ENCODE assay signal across 9 cellular contexts in genomic region chr14:21309238-21309636, GRCh38. TPM values are rescaled to one million over a fixed set of nuclear protein-coding genes. Genes with fewer than 3 reads are reported as not detected.
DNase-seq lines count a peak whose midpoint lies in the region; ATAC-seq, FAIRE-seq and TF ChIP-seq lines count a peak whose summit lies in the region.
"Had no signal": no experiment of that assay in that cellular context is flagged by ENCODE, and none has a peak within 500 bp of the region (broad histone marks: within the 10 kb centered on the region; RNA-seq: fewer than 3 reads in every experiment).

No MANE protein-coding gene starts in this region.

- no peaks in the 10 kb centered on the region for H4K20me1 ChIP-seq in astrocyte (ENCODE audit: insufficient read depth, low read length)

- H3K27me3 Mint-ChIP-seq in activated naive CD4-positive, alpha-beta T cell treated with anti-CD3 and anti-CD28 coated beads for 36 hours (ENCODE audit: low read depth): no peaks in the 10 kb centered on the region
- H3K27me3 Mint-ChIP-seq in astrocyte (ENCODE audit: low read depth, unreplicated experiment): peaks cover 13% of the 10 kb centered on the region

- no peaks in the 10 kb centered on the region for H3K36me3 ChIP-seq in astrocyte (ENCODE audit: insufficient read depth, low read length)
- H3K36me3 ChIP-seq in right lobe of liver: no peaks in the 10 kb centered on the region
- no peaks in the 10 kb centered on the region for H3K36me3 ChIP-seq in tibial nerve

- no peak overlapping the region for H3K27ac ChIP-seq in astrocyte (ENCODE audit: low read depth, low read length)
- peak overlapping the region; percentile 61 to 78 (median 77) for H3K27ac ChIP-seq in right lobe of liver
- H3K27ac ChIP-seq in tibial nerve: peak overlapping the region in 1 of 4 donors; percentile 32

- H3K27me3 ChIP-seq in astrocyte (ENCODE audit: insufficient read depth, low read length) (peaks cover 3% of the 10 kb centered on the region), right lobe of liver (no peaks in the 10 kb centered on the region), tibial nerve (peaks cover 0 to 5% of the 10 kb centered on the region in 2 donors)

- H3K36me3 Mint-ChIP-seq in activated naive CD4-positive, alpha-beta T cell treated with anti-CD3 and anti-CD28 coated beads for 36 hours (ENCODE audit: low read depth): no peaks in the 10 kb centered on the region
- H3K36me3 Mint-ChIP-seq in astrocyte (ENCODE audit: low read depth, unreplicated experiment): no peaks in the 10 kb centered on the region

- H3K9me3 Mint-ChIP-seq in activated naive CD4-positive, alpha-beta T cell treated with anti-CD3 and anti-CD28 coated beads for 36 hours: no peaks in the 10 kb centered on the region
- H3K9me3 Mint-ChIP-seq in astrocyte (ENCODE audit: unreplicated experiment): no peaks in the 10 kb centered on the region

- H3K27ac Mint-ChIP-seq in activated naive CD4-positive, alpha-beta T cell treated with anti-CD3 and anti-CD28 coated beads for 36 hours: peak overlapping the region; percentile 87
- H3K27ac Mint-ChIP-seq in astrocyte (ENCODE audit: unreplicated experiment): peak overlapping the region; percentile 87

- CTCF ChIA-PET in activated naive CD4-positive, alpha-beta T cell treated with anti-CD3 and anti-CD28 coated beads for 36 hours (lab: Charles Lee): interaction anchor here (1.0 to 1.2 kb wide), 2 partner anchors 33 to 44 kb away, joined by 3 read pairs; no protein-coding TSS in a partner anchor

- H3K4me1 ChIP-seq in astrocyte (ENCODE audit: insufficient read depth, low read length) (peaks cover 4% of the 10 kb centered on the region), right lobe of liver (peaks cover 0 to 16% (median 0%) of the 10 kb centered on the region in 4 donors), tibial nerve (no peaks in the 10 kb centered on the region)

- ATAC-seq in right lobe of liver: peak in 1 of 4 donors; percentile 1

- H3K79me2 ChIP-seq in astrocyte (ENCODE audit: insufficient read depth, low read length): no peaks in the 10 kb centered on the region

- peak overlapping the region; percentile 86 for H3K4me2 ChIP-seq in astrocyte (ENCODE audit: low read length)

- H2AFZ ChIP-seq in astrocyte (ENCODE audit: low read depth, low read length): peak overlapping the region; percentile 76

- peak overlapping the region; percentile 66 for H3K4me3 Mint-ChIP-seq in activated naive CD4-positive, alpha-beta T cell treated with anti-CD3 and anti-CD28 coated beads for 36 hours
- peak overlapping the region; percentile 86 for H3K4me3 Mint-ChIP-seq in astrocyte (ENCODE audit: unreplicated experiment)

- H3K4me1 Mint-ChIP-seq in activated naive CD4-positive, alpha-beta T cell treated with anti-CD3 and anti-CD28 coated beads for 36 hours (ENCODE audit: low read depth): peaks cover 23% of the 10 kb centered on the region
- no peaks in the 10 kb centered on the region for H3K4me1 Mint-ChIP-seq in astrocyte (ENCODE audit: low read depth, unreplicated experiment)

- DNase-seq in activated naive CD4-positive, alpha-beta T cell treated with anti-CD3 and anti-CD28 coated beads for 36 hours: no peak
- DNase-seq in activated naive CD4-positive, alpha-beta T cell treated with Interleukin-2 at 50 U/mL for 16 hours: no peak
- DNase-seq in astrocyte (ENCODE audit: low read depth): no peak
- no peak for DNase-seq in right lobe of liver
- DNase-seq in tibial nerve (ENCODE audit: low spot score in 2 of 2): no peak
- DNase-seq in globus pallidus (ENCODE audit: low spot score): no peak
- no peak for DNase-seq in lower leg skin (ENCODE audit: low spot score in 2 of 2)
- DNase-seq in NOMO-1 (lab: John Stamatoyannopoulos, UW; ENCODE audit: unreplicated experiment in 2 of 2): no peak

- H3K9me3 ChIP-seq in astrocyte (ENCODE audit: insufficient read depth, low read depth, low read length): no peaks in the 10 kb centered on the region
- no peaks in the 10 kb centered on the region for H3K9me3 ChIP-seq in right lobe of liver
- H3K9me3 ChIP-seq in tibial nerve: no peaks in the 10 kb centered on the region

- no peak overlapping the region for H3K9ac ChIP-seq in astrocyte (ENCODE audit: low read length)

- TF ChIP-seq CTCF in astrocyte (IDR thresholded peaks at IDR 0.05; ENCODE audit: insufficient read depth, low read depth, low read length) (no peak), right lobe of liver (IDR thresholded peaks at IDR 0.05) (no peak), tibial nerve (IDR thresholded peaks at IDR 0.05) (no peak), lower leg skin (IDR thresholded peaks at IDR 0.05) (no peak)

- TF ChIP-seq POLR2A in right lobe of liver (IDR thresholded peaks at IDR 0.05) (no peak), tibial nerve (IDR thresholded peaks at IDR 0.05) (no peak), lower leg skin (IDR thresholded peaks at IDR 0.05) (no peak)

- H3K4me3 ChIP-seq in astrocyte (ENCODE audit: insufficient read depth, low read depth, low read length) (peak overlapping the region; percentile 51), right lobe of liver (peak overlapping the region; percentile 20 to 58 (median 45)), tibial nerve (peak overlapping the region in 3 of 4 donors; percentile 23 to 39 (median 34)), lower leg skin (ENCODE audit: low read depth, poor library complexity, severe bottlenecking) (no peak overlapping the region)

- FAIRE-seq in astrocyte (lab: Jason Lieb, UNC): no peak
- FAIRE-seq: urothelium cell line had no signal

- intact Hi-C loops in activated naive CD4-positive, alpha-beta T cell treated with anti-CD3 and anti-CD28 coated beads for 36 hours (cut with micrococcal nuclease): loop anchor here (2.0 kb wide), 2 partner anchors 204 to 1290 kb away; partner anchors contain the start of gene ABHD4
- intact Hi-C loops in right lobe of liver (cut with DNase I) (no loop called here), lower leg skin (cut with DNase I; ENCODE audit: low total_unique reads) (no loop called here)

- no peak for TF ChIP-seq EP300 in tibial nerve (IDR thresholded peaks at IDR 0.05)

- 71% methylated on average over 8 of the region's 8 CpGs for WGBS in right lobe of liver (ENCODE audit: insufficient coverage, low coverage, low lambda C conversion rate, missing lambda C conversion rate)
- WGBS in tibial nerve, 2 donors: 68 to 73% methylated on average over 8 of the region's 8 CpGs
- 53 to 70% methylated on average over 8 of the region's 8 CpGs for WGBS in lower leg skin, 2 donors

RNA-seq across cellular contexts. Expression of gene RPGRIP1, which starts 29.4 kb away (rescaled TPM):
- not detected for total RNA-seq in activated naive CD4-positive, alpha-beta T cell treated with anti-CD3 and anti-CD28 coated beads for 36 hours
- total RNA-seq in astrocyte (not detected in 2 replicates), right lobe of liver (1 to 10 TPM in 3 of 6 experiments, under 1 TPM in 3; 0.22 to 1.8 (median 1.0) TPM), tibial nerve (under 1 TPM in 3 of 4 donors, not detected in 1; 0.22 to 0.90 (median 0.78) TPM), lower leg skin (1 to 10 TPM in 1 of 4 donors, under 1 TPM in 1, not detected in 2; 0.21 to 2.6 TPM)

RNA-seq across cellular contexts. Expression of gene HNRNPC, which starts 40.0 kb away (rescaled TPM):
- total RNA-seq in activated naive CD4-positive, alpha-beta T cell treated with anti-CD3 and anti-CD28 coated beads for 36 hours: 1,000 to 10,000 TPM; 1,252 to 1,377 TPM
- total RNA-seq in astrocyte (525 and 536 TPM in 2 replicates), right lobe of liver (100 to 1,000 TPM; 170 to 247 (median 229) TPM), tibial nerve (100 to 1,000 TPM; 349 to 485 (median 426) TPM), lower leg skin (100 to 1,000 TPM; 312 to 425 (median 376) TPM)
